In the genomic region with DNA sequence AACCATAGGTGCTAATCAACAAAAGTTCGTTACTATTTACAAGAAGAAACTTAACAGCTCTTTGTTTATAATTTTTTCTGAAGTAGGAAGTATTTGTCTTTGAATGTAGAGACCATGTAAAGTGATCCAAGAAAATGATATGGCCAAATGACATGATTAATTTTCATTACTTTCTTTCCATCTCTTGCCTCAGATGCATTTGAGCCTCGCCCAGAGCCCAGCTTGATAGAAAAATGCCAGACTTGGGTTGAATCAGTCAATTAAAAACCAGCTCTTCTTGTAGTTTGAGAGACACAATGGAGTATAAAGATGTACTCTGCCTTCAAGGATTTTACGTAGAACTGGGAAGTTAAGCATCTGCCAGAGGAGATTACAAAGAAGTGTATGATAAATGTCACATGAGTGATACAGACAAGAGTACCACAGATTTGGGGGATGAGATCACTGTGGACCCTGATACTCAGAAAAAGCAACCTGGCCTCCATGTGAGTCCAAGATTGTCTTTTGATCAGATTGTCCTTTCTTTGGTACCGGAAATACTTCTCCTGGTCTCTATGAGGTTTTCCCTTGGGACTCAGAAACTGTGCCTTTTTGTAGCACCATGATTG, we compare ENCODE assay signal across 18 cellular contexts.
"Had no signal": no experiment of that assay in that cellular context is flagged by ENCODE, and none has a peak within 500 bp of the region (broad histone marks: within the 10 kb centered on the region; RNA-seq: fewer than 3 reads in every experiment).

No MANE protein-coding gene starts in this region.

- H3K9me3 ChIP-seq: body of pancreas, gastrocnemius medialis, left ventricle myocardium inferior, SJCRH30, upper lobe of right lung had no signal

- H3K4me3 Mint-ChIP-seq: dendritic cell treated with granulocyte-macrophage colony-stimulating factor and Interleukin-4, amounts not matched to agents 40 ng/mL and 50 ng/mL, for 4 days; naive thymus-derived CD8-positive, alpha-beta T cell; neural progenitor cell; stimulated activated naive B cell treated with anti-CD40 and anti-IgM and Interleukin-4, amounts not matched to agents 10 μg/mL and 1 μg/mL and 100 μg/mL, for 72 hours had no signal

- H3K9ac ChIP-seq: neural progenitor cell had no signal

- H3K27me3 Mint-ChIP-seq: dendritic cell treated with granulocyte-macrophage colony-stimulating factor and Interleukin-4, amounts not matched to agents 40 ng/mL and 50 ng/mL, for 4 days; naive thymus-derived CD8-positive, alpha-beta T cell had no signal

- H3K9me3 Mint-ChIP-seq: dendritic cell treated with granulocyte-macrophage colony-stimulating factor and Interleukin-4, amounts not matched to agents 40 ng/mL and 50 ng/mL, for 4 days; naive thymus-derived CD8-positive, alpha-beta T cell; neural progenitor cell; stimulated activated naive B cell treated with anti-CD40 and anti-IgM and Interleukin-4, amounts not matched to agents 10 μg/mL and 1 μg/mL and 100 μg/mL, for 72 hours had no signal

- H3K27me3 ChIP-seq: body of pancreas, cardiac muscle cell, gastrocnemius medialis, neural progenitor cell, SJCRH30, upper lobe of right lung had no signal

- H3K4me3 ChIP-seq: body of pancreas, cardiac muscle cell, gastrocnemius medialis, left ventricle myocardium inferior, neural progenitor cell, SJCRH30, upper lobe of right lung had no signal

- H3K36me3 Mint-ChIP-seq: neural progenitor cell; stimulated activated naive B cell treated with anti-CD40 and anti-IgM and Interleukin-4, amounts not matched to agents 10 μg/mL and 1 μg/mL and 100 μg/mL, for 72 hours had no signal

- H3K36me3 ChIP-seq: cardiac muscle cell, gastrocnemius medialis, left ventricle myocardium inferior, neural progenitor cell, upper lobe of right lung had no signal

- H3K4me1 ChIP-seq: gastrocnemius medialis, left ventricle myocardium inferior, neural progenitor cell, upper lobe of right lung had no signal

- H3K27ac Mint-ChIP-seq: dendritic cell treated with granulocyte-macrophage colony-stimulating factor and Interleukin-4, amounts not matched to agents 40 ng/mL and 50 ng/mL, for 4 days; neural progenitor cell; stimulated activated naive B cell treated with anti-CD40 and anti-IgM and Interleukin-4, amounts not matched to agents 10 μg/mL and 1 μg/mL and 100 μg/mL, for 72 hours had no signal

- H3K4me1 Mint-ChIP-seq: stimulated activated naive B cell treated with anti-CD40 and anti-IgM and Interleukin-4, amounts not matched to agents 10 μg/mL and 1 μg/mL and 100 μg/mL, for 72 hours had no signal

- DNase-seq: activated CD4-positive, alpha-beta T cell treated with anti-CD3 and anti-CD28 coated beads for 1 hour; activated CD4-positive, alpha-beta T cell treated with anti-CD3 and anti-CD28 coated beads, Interleukin-2, amount 50 U/mL, for 1 hour; activated naive CD4-positive, alpha-beta T cell treated with Interleukin-2 at 50 U/mL for 16 hours; anterior cingulate cortex; body of pancreas; effector CD4-positive, alpha-beta T cell; gastrocnemius medialis; hippocampal formation; left ventricle myocardium inferior; naive thymus-derived CD8-positive, alpha-beta T cell; SJCRH30; small intestine; stimulated activated CD4-positive, alpha-beta T cell treated with anti-CD3 and anti-CD28 coated beads, Interleukin-2, amount 100 ng/mL, for 24 hours; stimulated activated naive B cell treated with anti-CD40 and anti-IgM and Interleukin-4, amounts not matched to agents 10 μg/mL and 1 μg/mL and 100 μg/mL, for 72 hours; upper lobe of right lung had no signal
